Comparison of ENCODE assay signal across 1 cellular context in genomic region chr3:41418961-41419691, GRCh38.
TF ChIP-seq lines count a peak whose summit lies in the region.

No MANE protein-coding gene starts in this region.

TF ChIP-seq in HEK293, 187 proteins besides CTCF, POLR2A, EP300 and RAD21 (continued from another document):
- TF ChIP-seq ATF2 (tag by site-specific recombination; IDR thresholded peaks at IDR 0.05; ENCODE audit: low read depth) (peak; percentile 36; the same call in 1 of the 2 replicates), ZNF184 (tag by site-specific recombination; IDR thresholded peaks at IDR 0.05) (0 out of 2 replicates have a peak, but pooled peaks have one; percentile 33), ZBTB17 (tag by site-specific recombination; IDR thresholded peaks at IDR 0.05) (peak; percentile 33; the same call in 1 of the 2 replicates), ZNF629 (tag by site-specific recombination; IDR thresholded peaks at IDR 0.05) (peak; percentile 82), OVOL3 (tag by site-specific recombination; IDR thresholded peaks at IDR 0.05) (no peak), ZNF280D (tag by site-specific recombination; IDR thresholded peaks at IDR 0.05) (0 out of 2 replicates have a peak, but pooled peaks have one; percentile 19), SETDB1 (IDR thresholded peaks at IDR 0.05; ENCODE audit: insufficient read length, low read length) (peak; percentile 35), ZBTB26 (tag by site-specific recombination; optimal IDR thresholded peaks at IDR 0.05) (no peak), ZEB2 (tag by site-specific recombination; IDR thresholded peaks at IDR 0.05) (peak; percentile 38; the same call in 1 of the 2 replicates), PRDM1 (tag by site-specific recombination; IDR thresholded peaks at IDR 0.05) (peak; percentile 28; the same call in 1 of the 2 replicates), FEZF1 (tag by site-specific recombination; IDR thresholded peaks at IDR 0.05) (peak; percentile 15; the same call in 1 of the 2 replicates), SP7 (tag by site-specific recombination; IDR thresholded peaks at IDR 0.05) (peak; percentile 73)
- TF ChIP-seq, protein P1, sequence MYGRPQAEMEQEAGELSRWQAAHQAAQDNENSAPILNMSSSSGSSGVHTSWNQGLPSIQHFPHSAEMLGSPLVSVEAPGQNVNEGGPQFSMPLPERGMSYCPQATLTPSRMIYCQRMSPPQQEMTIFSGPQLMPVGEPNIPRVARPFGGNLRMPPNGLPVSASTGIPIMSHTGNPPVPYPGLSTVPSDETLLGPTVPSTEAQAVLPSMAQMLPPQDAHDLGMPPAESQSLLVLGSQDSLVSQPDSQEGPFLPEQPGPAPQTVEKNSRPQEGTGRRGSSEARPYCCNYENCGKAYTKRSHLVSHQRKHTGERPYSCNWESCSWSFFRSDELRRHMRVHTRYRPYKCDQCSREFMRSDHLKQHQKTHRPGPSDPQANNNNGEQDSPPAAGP (tag by site-specific recombination; IDR thresholded peaks at IDR 0.05) = 0 out of 2 replicates have a peak, but pooled peaks have one; percentile 42
- TF ChIP-seq, protein P2, sequence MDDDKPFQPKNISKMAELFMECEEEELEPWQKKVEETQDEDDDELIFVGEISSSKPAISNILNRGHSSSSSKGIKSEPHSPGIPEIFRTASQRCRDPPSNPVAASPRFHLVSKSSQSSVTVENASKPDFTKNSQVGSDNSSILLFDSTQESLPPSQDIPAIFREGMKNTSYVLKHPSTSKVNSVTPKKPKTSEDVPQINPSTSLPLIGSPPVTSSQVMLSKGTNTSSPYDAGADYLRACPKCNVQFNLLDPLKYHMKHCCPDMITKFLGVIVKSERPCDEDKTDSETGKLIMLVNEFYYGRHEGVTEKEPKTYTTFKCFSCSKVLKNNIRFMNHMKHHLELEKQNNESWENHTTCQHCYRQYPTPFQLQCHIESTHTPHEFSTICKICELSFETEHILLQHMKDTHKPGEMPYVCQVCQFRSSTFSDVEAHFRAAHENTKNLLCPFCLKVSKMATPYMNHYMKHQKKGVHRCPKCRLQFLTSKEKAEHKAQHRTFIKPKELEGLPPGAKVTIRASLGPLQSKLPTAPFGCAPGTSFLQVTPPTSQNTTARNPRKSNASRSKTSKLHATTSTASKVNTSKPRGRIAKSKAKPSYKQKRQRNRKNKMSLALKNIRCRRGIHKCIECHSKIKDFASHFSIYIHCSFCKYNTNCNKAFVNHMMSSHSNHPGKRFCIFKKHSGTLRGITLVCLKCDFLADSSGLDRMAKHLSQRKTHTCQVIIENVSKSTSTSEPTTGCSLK (tag by site-specific recombination; IDR thresholded peaks at IDR 0.05) = no peak
- TF ChIP-seq, protein P3, sequence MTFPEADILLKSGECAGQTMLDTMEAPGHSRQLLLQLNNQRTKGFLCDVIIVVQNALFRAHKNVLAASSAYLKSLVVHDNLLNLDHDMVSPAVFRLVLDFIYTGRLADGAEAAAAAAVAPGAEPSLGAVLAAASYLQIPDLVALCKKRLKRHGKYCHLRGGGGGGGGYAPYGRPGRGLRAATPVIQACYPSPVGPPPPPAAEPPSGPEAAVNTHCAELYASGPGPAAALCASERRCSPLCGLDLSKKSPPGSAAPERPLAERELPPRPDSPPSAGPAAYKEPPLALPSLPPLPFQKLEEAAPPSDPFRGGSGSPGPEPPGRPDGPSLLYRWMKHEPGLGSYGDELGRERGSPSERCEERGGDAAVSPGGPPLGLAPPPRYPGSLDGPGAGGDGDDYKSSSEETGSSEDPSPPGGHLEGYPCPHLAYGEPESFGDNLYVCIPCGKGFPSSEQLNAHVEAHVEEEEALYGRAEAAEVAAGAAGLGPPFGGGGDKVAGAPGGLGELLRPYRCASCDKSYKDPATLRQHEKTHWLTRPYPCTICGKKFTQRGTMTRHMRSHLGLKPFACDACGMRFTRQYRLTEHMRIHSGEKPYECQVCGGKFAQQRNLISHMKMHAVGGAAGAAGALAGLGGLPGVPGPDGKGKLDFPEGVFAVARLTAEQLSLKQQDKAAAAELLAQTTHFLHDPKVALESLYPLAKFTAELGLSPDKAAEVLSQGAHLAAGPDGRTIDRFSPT (tag by site-specific recombination; IDR thresholded peaks at IDR 0.05) = peak; percentile 65; the same call in 1 of the 2 replicates
- TF ChIP-seq, protein P4, sequence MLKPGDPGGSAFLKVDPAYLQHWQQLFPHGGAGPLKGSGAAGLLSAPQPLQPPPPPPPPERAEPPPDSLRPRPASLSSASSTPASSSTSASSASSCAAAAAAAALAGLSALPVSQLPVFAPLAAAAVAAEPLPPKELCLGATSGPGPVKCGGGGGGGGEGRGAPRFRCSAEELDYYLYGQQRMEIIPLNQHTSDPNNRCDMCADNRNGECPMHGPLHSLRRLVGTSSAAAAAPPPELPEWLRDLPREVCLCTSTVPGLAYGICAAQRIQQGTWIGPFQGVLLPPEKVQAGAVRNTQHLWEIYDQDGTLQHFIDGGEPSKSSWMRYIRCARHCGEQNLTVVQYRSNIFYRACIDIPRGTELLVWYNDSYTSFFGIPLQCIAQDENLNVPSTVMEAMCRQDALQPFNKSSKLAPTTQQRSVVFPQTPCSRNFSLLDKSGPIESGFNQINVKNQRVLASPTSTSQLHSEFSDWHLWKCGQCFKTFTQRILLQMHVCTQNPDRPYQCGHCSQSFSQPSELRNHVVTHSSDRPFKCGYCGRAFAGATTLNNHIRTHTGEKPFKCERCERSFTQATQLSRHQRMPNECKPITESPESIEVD (tag by site-specific recombination; IDR thresholded peaks at IDR 0.05) = peak; percentile 38; the same call in 1 of the 2 replicates
- TF ChIP-seq, protein P5, sequence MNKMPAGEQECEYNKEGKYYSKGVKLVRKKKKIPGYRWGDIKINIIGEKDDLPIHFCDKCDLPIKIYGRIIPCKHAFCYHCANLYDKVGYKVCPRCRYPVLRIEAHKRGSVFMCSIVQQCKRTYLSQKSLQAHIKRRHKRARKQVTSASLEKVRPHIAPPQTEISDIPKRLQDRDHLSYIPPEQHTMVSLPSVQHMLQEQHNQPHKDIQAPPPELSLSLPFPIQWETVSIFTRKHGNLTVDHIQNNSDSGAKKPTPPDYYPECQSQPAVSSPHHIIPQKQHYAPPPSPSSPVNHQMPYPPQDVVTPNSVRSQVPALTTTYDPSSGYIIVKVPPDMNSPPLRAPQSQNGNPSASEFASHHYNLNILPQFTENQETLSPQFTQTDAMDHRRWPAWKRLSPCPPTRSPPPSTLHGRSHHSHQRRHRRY (tag by site-specific recombination; IDR thresholded peaks at IDR 0.05) = no peak
